19 cellular contexts compared by ENCODE assay signal in the genomic region with DNA sequence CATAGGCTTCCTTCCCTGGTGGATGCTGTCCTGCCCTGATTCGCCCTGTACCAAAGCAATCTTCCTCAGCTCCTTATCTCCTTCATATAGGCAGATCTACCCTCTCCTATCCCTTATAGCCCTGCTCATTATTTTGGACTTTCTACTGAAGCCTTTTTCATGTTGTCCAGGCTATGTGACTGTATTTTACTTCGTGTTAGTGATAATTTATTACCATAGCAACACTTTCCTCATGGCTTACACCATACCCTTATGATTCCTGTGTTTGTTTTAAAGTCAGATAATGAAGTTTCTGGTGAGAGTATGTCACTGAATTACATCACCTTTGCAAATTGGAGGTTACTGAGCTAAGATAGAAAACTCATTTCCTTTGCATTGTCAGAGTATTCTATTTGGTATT.
DNase-seq lines count a peak whose midpoint lies in the region; ATAC-seq and TF ChIP-seq lines count a peak whose summit lies in the region.
"Had no signal": no experiment of that assay in that cellular context is flagged by ENCODE, and none has a peak within 500 bp of the region (broad histone marks: within the 10 kb centered on the region; RNA-seq: fewer than 3 reads in every experiment).

No MANE protein-coding gene starts in this region.

- no peak overlapping the region for H2AK9ac ChIP-seq in IMR-90 (replicated peaks; ENCODE audit: low read depth, low read length, poor library complexity)

- H3K4me1 ChIP-seq in IMR-90 (ENCODE audit: control insufficient read depth, insufficient read depth, low read length) (no peaks in the 10 kb centered on the region), RWPE2 (ENCODE audit: insufficient read depth, poor library complexity, severe bottlenecking) (peaks cover 28% of the 10 kb centered on the region), endocrine pancreas (ENCODE audit: control insufficient read depth, insufficient read depth, low read length) (peaks cover 22% of the 10 kb centered on the region), mesendoderm (ENCODE audit: control insufficient read depth, low read depth, low read length) (no peaks in the 10 kb centered on the region)
- H3K4me1 ChIP-seq: upper lobe of right lung had no signal

- ATAC-seq in IMR-90 (ENCODE audit: low read depth) (peak; percentile 21), RWPE2 (ENCODE audit: low read depth) (peak; percentile 27; the same call in 1 of the 3 replicates), GM21526 (IDR thresholded peaks at IDR 0.05; ENCODE audit: low FRiP score, unreplicated experiment) (no peak)
- ATAC-seq: naive thymus-derived CD4-positive, alpha-beta T cell; Right ventricle myocardium inferior; stimulated activated naive B cell treated with anti-CD40 and anti-IgM and Interleukin-4, amounts not matched to agents 10 μg/mL and 1 μg/mL and 100 μg/mL, for 72 hours; upper lobe of right lung had no signal

- H3K56ac ChIP-seq in IMR-90 (ENCODE audit: extremely low read depth, insufficient read depth, low read length) = no peak overlapping the region
- H3K56ac ChIP-seq in mesendoderm (ENCODE audit: low read length) = no peak overlapping the region

- H3K27me3 ChIP-seq in IMR-90 (ENCODE audit: control insufficient read depth, insufficient read depth, low read length) (no peaks in the 10 kb centered on the region), RWPE2 (ENCODE audit: insufficient read depth, poor library complexity, severe bottlenecking) (no peaks in the 10 kb centered on the region), endocrine pancreas (ENCODE audit: control insufficient read depth, insufficient read depth, low read length) (no peaks in the 10 kb centered on the region), mesendoderm (ENCODE audit: insufficient read depth, low read length, poor library complexity) (no peaks in the 10 kb centered on the region)
- H3K27me3 ChIP-seq: dorsolateral prefrontal cortex, upper lobe of right lung had no signal

- no peak overlapping the region; the same call in 2 of the 3 replicates for H2BK15ac ChIP-seq in IMR-90 (ENCODE audit: low read depth, low read length)
- H2BK15ac ChIP-seq in mesendoderm (replicated peaks; ENCODE audit: low read depth) = no peak overlapping the region

- H4K20me1 ChIP-seq in IMR-90 (ENCODE audit: insufficient read depth, low read length) = no peaks in the 10 kb centered on the region

- H3K36me3 Mint-ChIP-seq in activated CD4-positive, alpha-beta memory T cell treated with anti-CD3 and anti-CD28 coated beads, Interleukin-2, amount 10 ng/mL, durations not matched to agents 7 days and 5 days (ENCODE audit: low read depth) = no peaks in the 10 kb centered on the region
- H3K36me3 Mint-ChIP-seq: naive thymus-derived CD4-positive, alpha-beta T cell; stimulated activated naive B cell treated with anti-CD40 and anti-IgM and Interleukin-4, amounts not matched to agents 10 μg/mL and 1 μg/mL and 100 μg/mL, for 72 hours had no signal

- no peak overlapping the region for H3K4me3 Mint-ChIP-seq in activated CD4-positive, alpha-beta memory T cell treated with anti-CD3 and anti-CD28 coated beads, Interleukin-2, amount 10 ng/mL, durations not matched to agents 7 days and 5 days
- H3K4me3 Mint-ChIP-seq: naive thymus-derived CD4-positive, alpha-beta T cell; stimulated activated naive B cell treated with anti-CD40 and anti-IgM and Interleukin-4, amounts not matched to agents 10 μg/mL and 1 μg/mL and 100 μg/mL, for 72 hours had no signal

- no CpG with 5 or more reads among the region's 2 CpGs for WGBS in IMR-90 (ENCODE audit: extremely low coverage in 2 of 2, insufficient read length in 1 of 2), 2 experiments
- WGBS in mesendoderm (ENCODE audit: extremely low coverage, insufficient coverage, low lambda C conversion rate) = no CpG with 5 or more reads among the region's 2 CpGs

- H3K9me3 Mint-ChIP-seq in activated CD4-positive, alpha-beta memory T cell treated with anti-CD3 and anti-CD28 coated beads, Interleukin-2, amount 10 ng/mL, durations not matched to agents 7 days and 5 days = no peaks in the 10 kb centered on the region
- H3K9me3 Mint-ChIP-seq: stimulated activated naive B cell treated with anti-CD40 and anti-IgM and Interleukin-4, amounts not matched to agents 10 μg/mL and 1 μg/mL and 100 μg/mL, for 72 hours had no signal

- TF ChIP-seq CTCF in IMR-90 (conservative IDR thresholded peaks at IDR 0.05; ENCODE audit: low read depth, low read length) (no peak), RWPE2 (IDR thresholded peaks at IDR 0.05; ENCODE audit: poor library complexity, severe bottlenecking) (no peak)

- CTCF ChIA-PET in IMR-90 (lab: Yijun Ruan, JAX) = interaction anchor here (1.0 kb wide), 1 partner anchor 17 kb away, joined by 3 read pairs; no protein-coding TSS in a partner anchor
- CTCF ChIA-PET in activated CD4-positive, alpha-beta memory T cell treated with anti-CD3 and anti-CD28 coated beads, Interleukin-2, amount 10 ng/mL, durations not matched to agents 7 days and 5 days (lab: Charles Lee) = no interaction called here

- TF ChIP-seq POLR2A in IMR-90 (IDR thresholded peaks at IDR 0.05; ENCODE audit: low read depth, low read length) = no peak

- no peaks in the 10 kb centered on the region for H3K79me1 ChIP-seq in IMR-90 (ENCODE audit: low read depth in 1 of 2, low read length in 2 of 2)
- H3K79me1 ChIP-seq in mesendoderm (ENCODE audit: low read length) = no peaks in the 10 kb centered on the region

- H3K18ac ChIP-seq in IMR-90 (ENCODE audit: low read depth, low read length) (no peak overlapping the region), mesendoderm (ENCODE audit: low read length) (no peak overlapping the region)

- no peak for TF ChIP-seq RAD21 in IMR-90 (IDR thresholded peaks at IDR 0.05; ENCODE audit: low read length)

- H3K4me2 ChIP-seq in IMR-90 (ENCODE audit: low read depth, low read length) (no peak overlapping the region), mesendoderm (ENCODE audit: low read length) (no peak overlapping the region)

- H2AFZ ChIP-seq in IMR-90 (replicated peaks; ENCODE audit: low read length, poor library complexity) = no peak overlapping the region

- H2AK5ac ChIP-seq in IMR-90 (ENCODE audit: low read depth, low read length) (no peak overlapping the region), mesendoderm (ENCODE audit: low read length) (no peak overlapping the region)

- no peak overlapping the region for H3K14ac ChIP-seq in IMR-90 (replicated peaks; ENCODE audit: low read depth, low read length)

- H3K36me3 ChIP-seq in IMR-90 (ENCODE audit: control insufficient read depth, insufficient read depth, low read length) (no peaks in the 10 kb centered on the region), RWPE2 (ENCODE audit: low read depth) (no peaks in the 10 kb centered on the region), endocrine pancreas (ENCODE audit: control insufficient read depth, insufficient read depth, low read length) (no peaks in the 10 kb centered on the region), mesendoderm (ENCODE audit: control insufficient read depth, insufficient read depth, low read length) (no peaks in the 10 kb centered on the region)
- H3K36me3 ChIP-seq: upper lobe of right lung had no signal

- H2BK120ac ChIP-seq in IMR-90 (ENCODE audit: low read depth, low read length) = no peak overlapping the region
- no peak overlapping the region for H2BK120ac ChIP-seq in mesendoderm (ENCODE audit: low read depth, low read length)

- H3K23ac ChIP-seq in IMR-90 (ENCODE audit: low read depth, low read length) (no peak overlapping the region), mesendoderm (ENCODE audit: low read length) (no peak overlapping the region)

- no peak overlapping the region for H4K5ac ChIP-seq in IMR-90 (ENCODE audit: low read depth, low read length)
- no peak overlapping the region for H4K5ac ChIP-seq in mesendoderm (ENCODE audit: low read length)

- in situ Hi-C loops in IMR-90 (cut with MboI; ENCODE audit: low sequenced_read_pairs) = no loop called here

- no peak overlapping the region; the same call in 1 of the 2 replicates for H4K91ac ChIP-seq in IMR-90 (ENCODE audit: insufficient read depth, low read depth, low read length)

- H2BK20ac ChIP-seq in IMR-90 (ENCODE audit: low read depth, low read length) = peak overlapping the region; percentile 42

- no peaks in the 10 kb centered on the region for H3K27me3 Mint-ChIP-seq in activated CD4-positive, alpha-beta memory T cell treated with anti-CD3 and anti-CD28 coated beads, Interleukin-2, amount 10 ng/mL, durations not matched to agents 7 days and 5 days
- H3K27me3 Mint-ChIP-seq: naive thymus-derived CD4-positive, alpha-beta T cell; progenitor cell of endocrine pancreas; stimulated activated naive B cell treated with anti-CD40 and anti-IgM and Interleukin-4, amounts not matched to agents 10 μg/mL and 1 μg/mL and 100 μg/mL, for 72 hours had no signal

- H3K27ac ChIP-seq in IMR-90 (ENCODE audit: insufficient read depth, low read length) (no peak overlapping the region), RWPE2 (ENCODE audit: poor library complexity, severe bottlenecking) (no peak overlapping the region), mesendoderm (ENCODE audit: low read depth, low read length) (no peak overlapping the region)
- H3K27ac ChIP-seq: dorsolateral prefrontal cortex, upper lobe of right lung had no signal

- H3K4ac ChIP-seq in IMR-90 (ENCODE audit: low read depth, low read length) (no peak overlapping the region), mesendoderm (ENCODE audit: low read depth, low read length) (no peak overlapping the region)

- no peaks in the 10 kb centered on the region for H3K4me1 Mint-ChIP-seq in activated CD4-positive, alpha-beta memory T cell treated with anti-CD3 and anti-CD28 coated beads, Interleukin-2, amount 10 ng/mL, durations not matched to agents 7 days and 5 days
- H3K4me1 Mint-ChIP-seq: naive thymus-derived CD4-positive, alpha-beta T cell; stimulated activated naive B cell treated with anti-CD40 and anti-IgM and Interleukin-4, amounts not matched to agents 10 μg/mL and 1 μg/mL and 100 μg/mL, for 72 hours had no signal

- H3K9me1 ChIP-seq in IMR-90 (ENCODE audit: insufficient read depth, low read length) = no peaks in the 10 kb centered on the region

- H3K9ac ChIP-seq in IMR-90 (ENCODE audit: low read depth, low read length) = no peak overlapping the region
- no peak overlapping the region for H3K9ac ChIP-seq in endocrine pancreas (ENCODE audit: control insufficient read depth, insufficient read depth, low read length)
- no peak overlapping the region for H3K9ac ChIP-seq in mesendoderm (ENCODE audit: low read length)

- H3K9me3 ChIP-seq in IMR-90 (ENCODE audit: control insufficient read depth, insufficient read depth, low read length) (no peaks in the 10 kb centered on the region), RWPE2 (ENCODE audit: severe bottlenecking) (no peaks in the 10 kb centered on the region), endocrine pancreas (ENCODE audit: control insufficient read depth, low read length) (no peaks in the 10 kb centered on the region)
- H3K9me3 ChIP-seq: upper lobe of right lung had no signal

- DNase-seq in IMR-90 = peak; percentile 54
- no peak for DNase-seq in RWPE2 (ENCODE audit: low spot score)
- DNase-seq in mesendoderm = peak; percentile 25
- DNase-seq in NCI-H1092 (lab: John Stamatoyannopoulos, UW) = no peak
- DNase-seq in activated effector memory CD4-positive, alpha-beta T cell treated with anti-CD3 and anti-CD28 coated beads, Interleukin-2, amount 50 U/mL, for 16 hours = no peak
- no peak for DNase-seq in activated CD4-positive, alpha-beta memory T cell treated with anti-CD3 and anti-CD28 coated beads, Interleukin-2, amount 10 ng/mL, durations not matched to agents 7 days and 5 days
- DNase-seq: activated effector memory CD4-positive, alpha-beta T cell treated with Interleukin-2 at 50 U/mL for 16 hours; aorta; dorsolateral prefrontal cortex; foreskin melanocyte; naive thymus-derived CD4-positive, alpha-beta T cell; NCI-H2081 treated with DMSO at 0.1 percent for 48 hours; NCI-H82; stimulated activated naive B cell treated with anti-CD40 and anti-IgM and Interleukin-4, amounts not matched to agents 10 μg/mL and 1 μg/mL and 100 μg/mL, for 72 hours; upper lobe of right lung had no signal

- BruUV-seq in IMR-90 (replicated peaks; lab: Mats Ljungman, UMichigan) = no TSS peak

- H3K4me3 ChIP-seq in IMR-90 (ENCODE audit: insufficient read depth, low read depth, low read length) (no peak overlapping the region), RWPE2 (ENCODE audit: severe bottlenecking) (no peak overlapping the region), endocrine pancreas (ENCODE audit: control insufficient read depth, insufficient read depth, low read length) (peak overlapping the region; percentile 24), mesendoderm (ENCODE audit: low read length) (no peak overlapping the region)
- H3K4me3 ChIP-seq: dorsolateral prefrontal cortex, upper lobe of right lung had no signal

- no peak overlapping the region for H2BK5ac ChIP-seq in IMR-90 (ENCODE audit: low read depth, low read length, poor library complexity, severe bottlenecking)
- no peak overlapping the region for H2BK5ac ChIP-seq in mesendoderm (ENCODE audit: low read length)

- H3K79me2 ChIP-seq in mesendoderm (ENCODE audit: control insufficient read depth, insufficient read depth, low read length) = no peaks in the 10 kb centered on the region

- H4K8ac ChIP-seq in IMR-90 (ENCODE audit: low read depth in 2 of 2, low read length in 2 of 2) = no peak overlapping the region
- H4K8ac ChIP-seq in mesendoderm (ENCODE audit: low read depth, low read length) = no peak overlapping the region

- H3K27ac Mint-ChIP-seq in activated CD4-positive, alpha-beta memory T cell treated with anti-CD3 and anti-CD28 coated beads, Interleukin-2, amount 10 ng/mL, durations not matched to agents 7 days and 5 days = no peak overlapping the region
- H3K27ac Mint-ChIP-seq: naive thymus-derived CD4-positive, alpha-beta T cell; progenitor cell of endocrine pancreas; stimulated activated naive B cell treated with anti-CD40 and anti-IgM and Interleukin-4, amounts not matched to agents 10 μg/mL and 1 μg/mL and 100 μg/mL, for 72 hours had no signal

- POLR2A ChIA-PET in IMR-90 (lab: Charles Lee; ENCODE audit: unreplicated experiment) = no interaction called here
- POLR2A ChIA-PET in activated CD4-positive, alpha-beta memory T cell treated with anti-CD3 and anti-CD28 coated beads, Interleukin-2, amount 10 ng/mL, durations not matched to agents 7 days and 5 days (lab: Charles Lee) = no interaction called here

- dilution Hi-C loops in IMR-90 (cut with HindIII; ENCODE audit: low sequenced_read_pairs, unreplicated experiment) = no loop called here

- intact Hi-C loops in IMR-90 (cut with micrococcal nuclease) = no loop called here

Comparison
In these comparisons a context has a peak if more than half of its experiments do, and no peak if none do; other contexts are left out.
1. DNase-seq: peak in IMR-90 (single experiment) and mesendoderm (single experiment); none in RWPE2 (single experiment), NCI-H1092 (single experiment), activated effector memory CD4-positive, alpha-beta T cell treated with anti-CD3 and anti-CD28 coated beads, Interleukin-2, amount 50 U/mL, for 16 hours (single experiment) and activated CD4-positive, alpha-beta memory T cell treated with anti-CD3 and anti-CD28 coated beads, Interleukin-2, amount 10 ng/mL, durations not matched to agents 7 days and 5 days (single experiment).